ENCODE assay signal across 9 cellular contexts in genomic region chr4:44629280-44629866, GRCh38. TPM values are rescaled to one million over a fixed set of nuclear protein-coding genes. Genes with fewer than 3 reads are reported as not detected.
DNase-seq lines count a peak whose midpoint lies in the region; ATAC-seq and TF ChIP-seq lines count a peak whose summit lies in the region.
"Had no signal": no experiment of that assay in that cellular context is flagged by ENCODE, and none has a peak within 500 bp of the region (broad histone marks: within the 10 kb centered on the region; RNA-seq: fewer than 3 reads in every experiment).

No MANE protein-coding gene starts in this region.

- BruUV-seq in OCI-LY7 (replicated peaks; lab: Mats Ljungman, UMichigan): no TSS peak

- no peaks in the 10 kb centered on the region for H4K20me1 ChIP-seq in OCI-LY7 (ENCODE audit: insufficient read depth, low read length)
- H4K20me1 ChIP-seq: BLaER1 had no signal

- peak; percentile 29 for DNase-seq in DMS153 treated with DMSO at 0.1 percent for 48 hours (lab: John Stamatoyannopoulos, UW; ENCODE audit: unreplicated experiment)
- no peak for DNase-seq in DMS153 (lab: John Stamatoyannopoulos, UW)
- DNase-seq in HS-27A (ENCODE audit: low read depth): peak; percentile 1
- DNase-seq in OCI-LY7 (ENCODE audit: low spot score): peak; percentile 57
- DNase-seq in activated naive CD4-positive, alpha-beta T cell treated with anti-CD3 and anti-CD28 coated beads, Interleukin-2, amount 50 U/mL, for 72 hours (ENCODE audit: low spot score in 2 of 2): peak in 1 of 2 donors; percentile 44
- peak in 1 of 2 donors; percentile 15 for DNase-seq in heart right ventricle
- peak; percentile 65 for DNase-seq in retina

- TF ChIP-seq CTCF in OCI-LY7 (conservative IDR thresholded peaks at IDR 0.05; ENCODE audit: low read length): peak; percentile 82
- peak; percentile 19 to 81 (median 73) for TF ChIP-seq CTCF in heart right ventricle (IDR thresholded peaks at IDR 0.05)

- POLR2A ChIA-PET in OCI-LY7 (lab: Charles Lee): interaction anchor here (0.7 kb wide), 1 partner anchor 49 kb away, joined by 3 read pairs; the partner anchor contains the start of gene GUF1

- H3K9me2 ChIP-seq in OCI-LY7 (ENCODE audit: insufficient read depth, low read length): no peaks in the 10 kb centered on the region

- H3K27ac Mint-ChIP-seq in activated naive CD4-positive, alpha-beta T cell treated with anti-CD3 and anti-CD28 coated beads, Interleukin-2, amount 50 U/mL, for 72 hours: no peak overlapping the region

- H3K4me3 ChIP-seq in OCI-LY7 (ENCODE audit: low read depth, low read length, poor library complexity, severe bottlenecking) (no peak overlapping the region), heart right ventricle (no peak overlapping the region)
- H3K4me3 ChIP-seq: BLaER1 had no signal

- H3K4me2 ChIP-seq in OCI-LY7 (ENCODE audit: low read length): no peak overlapping the region
- H3K4me2 ChIP-seq: BLaER1 had no signal

- H3K36me3 ChIP-seq in OCI-LY7 (ENCODE audit: insufficient read depth, low read length): no peaks in the 10 kb centered on the region
- no peaks in the 10 kb centered on the region for H3K36me3 ChIP-seq in heart right ventricle
- H3K36me3 ChIP-seq: BLaER1 had no signal

- no peaks in the 10 kb centered on the region for H3K36me3 Mint-ChIP-seq in activated naive CD4-positive, alpha-beta T cell treated with anti-CD3 and anti-CD28 coated beads, Interleukin-2, amount 50 U/mL, for 72 hours

- no peaks in the 10 kb centered on the region for H3K9me3 Mint-ChIP-seq in activated naive CD4-positive, alpha-beta T cell treated with anti-CD3 and anti-CD28 coated beads, Interleukin-2, amount 50 U/mL, for 72 hours

- H3K27ac ChIP-seq in OCI-LY7 (ENCODE audit: low read depth, low read length, poor library complexity, severe bottlenecking): no peak overlapping the region
- no peak overlapping the region for H3K27ac ChIP-seq in heart right ventricle
- H3K27ac ChIP-seq: BLaER1 had no signal

- no peaks in the 10 kb centered on the region for H3K9me3 ChIP-seq in OCI-LY7 (ENCODE audit: low read length)
- no peaks in the 10 kb centered on the region for H3K9me3 ChIP-seq in heart right ventricle
- H3K9me3 ChIP-seq: BLaER1 had no signal

- peak; percentile 99 for ATAC-seq in GM21576 (IDR thresholded peaks at IDR 0.05; ENCODE audit: unreplicated experiment)
- ATAC-seq in activated naive CD4-positive, alpha-beta T cell treated with anti-CD3 and anti-CD28 coated beads, Interleukin-2, amount 50 U/mL, for 72 hours: peak; percentile 72 to 79
- ATAC-seq in heart right ventricle: peak in 3 of 8 donors; percentile 46 to 63 (median 48)

- H3K4me1 ChIP-seq in OCI-LY7 (ENCODE audit: insufficient read depth, low read length, poor library complexity, severe bottlenecking) (no peaks in the 10 kb centered on the region), heart right ventricle (peaks cover 0 to 3% (median 0%) of the 10 kb centered on the region in 9 donors)
- H3K4me1 ChIP-seq: BLaER1 had no signal

- CTCF ChIA-PET in OCI-LY7 (lab: Charles Lee; ENCODE audit: unreplicated experiment): no interaction called here

- no peaks in the 10 kb centered on the region for H3K79me2 ChIP-seq in OCI-LY7 (ENCODE audit: insufficient read depth, low read depth, low read length)

- 1 to 5% methylated on average over 2 of the region's 2 CpGs for WGBS in heart right ventricle, 2 donors

- H2AFZ ChIP-seq in OCI-LY7 (ENCODE audit: low read length): no peak overlapping the region

- intact Hi-C loops in OCI-LY7 (cut with micrococcal nuclease; ENCODE audit: unreplicated experiment) (loop anchor here (10.0 kb wide), 2 partner anchors 1495 to 1635 kb away; no protein-coding TSS in a partner anchor), heart right ventricle (cut with DNase I) (loop anchor here in 4 of 10 donors (5.0 to 10.0 kb wide), 3 partner anchors 185 to 1497 kb away; partner anchors contain the start of gene KCTD8 (in 1 of the 4))

- no peaks in the 10 kb centered on the region for H3K27me3 ChIP-seq in heart right ventricle
- H3K27me3 ChIP-seq: BLaER1 had no signal

RNA-seq across cellular contexts. Expression of gene YIPF7, which starts 22.1 kb away (rescaled TPM):
- total RNA-seq in OCI-LY7 (2014; rRNA removed; shearing (Covaris generic)): not detected in 2 replicates
- not detected in 2 replicates for total RNA-seq in OCI-LY7 (2022)
- under 1 TPM in 1 of 2 donors, not detected in 1; 0.61 TPM for total RNA-seq in activated naive CD4-positive, alpha-beta T cell treated with anti-CD3 and anti-CD28 coated beads, Interleukin-2, amount 50 U/mL, for 72 hours
- 1 to 10 TPM in 8 of 10 donors, under 1 TPM in 2; 0.53 to 2.1 (median 1.5) TPM for total RNA-seq in heart right ventricle
- 1 to 10 TPM in 1 of 2 donors, under 1 TPM in 1; 0.46 to 2.4 TPM for polyA plus RNA-seq in heart right ventricle

RNA-seq across cellular contexts. Expression of gene GUF1, which starts 48.8 kb away (rescaled TPM):
- 24.0 and 26.6 TPM in 2 replicates for total RNA-seq in OCI-LY7 (2014; rRNA removed; shearing (Covaris generic))
- total RNA-seq in OCI-LY7 (2022): 34.7 and 38.1 TPM in 2 replicates
- 10 to 100 TPM; 34.5 to 51.4 TPM for total RNA-seq in activated naive CD4-positive, alpha-beta T cell treated with anti-CD3 and anti-CD28 coated beads, Interleukin-2, amount 50 U/mL, for 72 hours
- 10 to 100 TPM; 18.5 to 29.6 (median 25.4) TPM for total RNA-seq in heart right ventricle
- 10 to 100 TPM in 1 of 2 donors, 1 to 10 TPM in 1; 10.0 to 13.9 TPM for polyA plus RNA-seq in heart right ventricle
